In the genomic region with DNA sequence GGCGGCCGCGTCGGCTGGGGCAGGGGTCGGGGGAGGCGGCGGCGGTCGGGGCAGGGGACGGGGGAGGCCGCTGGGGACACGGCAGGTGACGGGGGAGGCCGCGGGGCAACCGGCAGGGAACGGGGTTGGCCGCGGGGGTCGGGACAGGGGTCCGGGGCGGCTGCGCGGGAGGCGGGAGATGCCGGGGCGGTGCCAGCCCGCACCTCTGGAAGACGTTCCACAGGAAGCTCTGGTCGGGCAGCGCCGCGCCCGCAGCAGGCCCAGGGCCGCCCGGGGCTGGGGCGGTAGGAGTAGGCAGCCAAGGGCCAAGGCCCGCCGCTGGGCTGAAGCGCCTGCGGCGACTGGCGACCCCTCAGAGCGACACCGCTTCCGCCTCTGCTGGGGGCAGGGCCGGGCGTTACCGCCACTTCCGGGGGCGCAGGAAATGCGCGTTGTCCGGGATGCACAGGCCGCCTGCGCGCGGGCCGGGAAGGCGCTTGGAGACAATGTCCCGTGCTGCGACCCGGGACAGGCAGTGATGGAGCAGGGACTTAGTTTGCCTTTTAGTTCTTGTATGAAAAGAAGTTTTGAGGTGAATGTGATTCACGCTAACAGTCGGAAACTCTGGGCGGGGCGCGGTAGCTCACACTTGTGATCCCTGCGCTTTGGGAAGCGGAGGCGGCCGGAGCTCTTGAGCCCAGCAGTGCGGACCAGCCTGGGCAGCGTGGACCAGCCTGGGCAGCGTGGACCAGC, we compare ENCODE assay signal across 8 cellular contexts.
A peak's percentile ranks its signal among the peaks of the same experiment; 100 is the strongest.
DNase-seq lines count a peak whose midpoint lies in the region; ATAC-seq, FAIRE-seq and TF ChIP-seq lines count a peak whose summit lies in the region.

No MANE protein-coding gene starts in this region.

- intact Hi-C loops in pancreas (cut with DNase I), result no loop called here
- intact Hi-C loops in tibial artery (cut with DNase I; ENCODE audit: low total_unique reads), result loop anchor here (10.0 kb wide), 1 partner anchor 109 kb away; a partner anchor contains a TSS

- H3K4me2 ChIP-seq in DOHH2 (ENCODE audit: low read length), result peak overlapping the region; percentile 95

- no peak for FAIRE-seq in pancreas (lab: Jason Lieb, UNC)

- peak; percentile 7 to 16 for DNase-seq in Kasumi-1 (lab: John Stamatoyannopoulos, UW)
- DNase-seq in SJSA1 (ENCODE audit: low read depth in 1 of 2, low spot score in 2 of 2), result no peak
- DNase-seq in cardiac muscle cell (ENCODE audit: low read depth in 1 of 2, low spot score in 1 of 2), result peak; percentile 77 to 91
- DNase-seq in pancreas, result peak; percentile 72 to 92 (median 78)
- peak; percentile 79 to 88 for DNase-seq in tibial artery

- H3K27me3 Mint-ChIP-seq in activated naive CD8-positive, alpha-beta T cell, result no peaks in the 10 kb centered on the region

- H3K4me3 ChIP-seq in DOHH2 (ENCODE audit: low read length) (peak overlapping the region; percentile 92), SJSA1 (peak overlapping the region; percentile 9; the same call in 1 of the 2 replicates), cardiac muscle cell (peak overlapping the region; percentile 55), pancreas (peak overlapping the region; percentile 53 to 78 (median 58)), tibial artery (peak overlapping the region; percentile 88 to 90)

- peak overlapping the region; percentile 94 for H3K4me3 Mint-ChIP-seq in activated naive CD8-positive, alpha-beta T cell

- H3K9me3 ChIP-seq in DOHH2 (ENCODE audit: control insufficient read depth, insufficient read depth, low read length), result no peaks in the 10 kb centered on the region
- 0 out of 2 replicates have a peak, but pooled peaks cover 4% of the 10 kb centered on the region for H3K9me3 ChIP-seq in SJSA1 (replicated peaks)
- H3K9me3 ChIP-seq in cardiac muscle cell (ENCODE audit: low read depth), result no peaks in the 10 kb centered on the region
- no peaks in the 10 kb centered on the region for H3K9me3 ChIP-seq in pancreas
- no peaks in the 10 kb centered on the region for H3K9me3 ChIP-seq in tibial artery

- 1% methylated on average over 67 to 75 of the region's 75 CpGs for WGBS in pancreas, 2 donors

- H3K27me3 ChIP-seq in DOHH2 (ENCODE audit: control insufficient read depth, low read length), result no peaks in the 10 kb centered on the region
- peaks cover 26% of the 10 kb centered on the region for H3K27me3 ChIP-seq in SJSA1 (replicated peaks)
- H3K27me3 ChIP-seq in cardiac muscle cell, result no peaks in the 10 kb centered on the region
- H3K27me3 ChIP-seq in pancreas, result no peaks in the 10 kb centered on the region
- no peaks in the 10 kb centered on the region for H3K27me3 ChIP-seq in tibial artery

- peaks cover 21% of the 10 kb centered on the region for H3K79me2 ChIP-seq in DOHH2 (ENCODE audit: control insufficient read depth, low read length)

- H3K4me1 Mint-ChIP-seq in activated naive CD8-positive, alpha-beta T cell (ENCODE audit: low read depth), result peaks cover 35% of the 10 kb centered on the region

- peaks cover 6% of the 10 kb centered on the region; the same call in 1 of the 2 replicates for H3K4me1 ChIP-seq in DOHH2 (ENCODE audit: control insufficient read depth, low read length)
- H3K4me1 ChIP-seq in SJSA1 (replicated peaks), result peaks cover 18% of the 10 kb centered on the region
- peaks cover 6% of the 10 kb centered on the region for H3K4me1 ChIP-seq in cardiac muscle cell (ENCODE audit: low read depth)
- H3K4me1 ChIP-seq in pancreas, result no peaks in the 10 kb centered on the region
- H3K4me1 ChIP-seq in tibial artery, result peaks cover 0 to 7% (median 3%) of the 10 kb centered on the region in 4 donors

- H3K27ac ChIP-seq in DOHH2 (ENCODE audit: low read depth, low read length) (peak overlapping the region; percentile 57), SJSA1 (no peak overlapping the region), cardiac muscle cell (no peak overlapping the region), pancreas (peak overlapping the region; percentile 59 to 82 (median 74)), tibial artery (peak overlapping the region; percentile 93 to 95)

- no peaks in the 10 kb centered on the region for H3K9me3 Mint-ChIP-seq in activated naive CD8-positive, alpha-beta T cell (ENCODE audit: low read depth)

- no peaks in the 10 kb centered on the region for H4K20me1 ChIP-seq in DOHH2 (ENCODE audit: control insufficient read depth, insufficient read depth, low read depth, low read length)

- peak overlapping the region; percentile 92 for H3K27ac Mint-ChIP-seq in activated naive CD8-positive, alpha-beta T cell

- no peaks in the 10 kb centered on the region for H3F3A ChIP-seq in DOHH2 (ENCODE audit: control insufficient read depth, insufficient read depth)

- H3K9me2 ChIP-seq in DOHH2 (replicated peaks; ENCODE audit: control insufficient read depth, low read length), result no peaks in the 10 kb centered on the region

- H3K36me3 ChIP-seq in DOHH2 (ENCODE audit: control insufficient read depth, low read length), result peaks cover 14% of the 10 kb centered on the region
- no peaks in the 10 kb centered on the region for H3K36me3 ChIP-seq in SJSA1
- H3K36me3 ChIP-seq in cardiac muscle cell, result no peaks in the 10 kb centered on the region
- no peaks in the 10 kb centered on the region for H3K36me3 ChIP-seq in pancreas
- peaks cover 0 to 6% (median 0%) of the 10 kb centered on the region in 3 donors for H3K36me3 ChIP-seq in tibial artery

- TF ChIP-seq CTCF in DOHH2 (IDR thresholded peaks at IDR 0.05; ENCODE audit: low read depth, low read length, poor library complexity, severe bottlenecking) (no peak), cardiac muscle cell (IDR thresholded peaks at IDR 0.05; ENCODE audit: low read depth, low read length) (no peak), pancreas (IDR thresholded peaks at IDR 0.05) (no peak), tibial artery (IDR thresholded peaks at IDR 0.05) (no peak)

- ATAC-seq in GM21737 (IDR thresholded peaks at IDR 0.05; ENCODE audit: unreplicated experiment) (peak; percentile 94), pancreas (peak; percentile 97 to 100 (median 98))

- H3K36me3 Mint-ChIP-seq in activated naive CD8-positive, alpha-beta T cell, result no peaks in the 10 kb centered on the region

Comparison
In these comparisons a context has a peak if more than half of its experiments do, and no peak if none do; other contexts are left out.
1. H3K27ac ChIP-seq: peak in DOHH2 (single experiment), pancreas (4 of 4) and tibial artery (2 of 2); none in SJSA1 (single experiment) and cardiac muscle cell (single experiment).
2. H3K4me3 ChIP-seq: peak in every context shown above with its lines; median percentile 92 in DOHH2; 89 in tibial artery; 58 in pancreas; 55 in cardiac muscle cell; 9 in SJSA1.
3. DNase-seq: peak in Kasumi-1 (2 of 2), cardiac muscle cell (2 of 2), pancreas (6 of 6) and tibial artery (2 of 2); none in SJSA1 (0 of 2).